ENCODE assay signal across 8 cellular contexts in genomic region chr19:44212250-44212864, GRCh38. TPM values are rescaled to one million over a fixed set of nuclear protein-coding genes. Genes with fewer than 3 reads are reported as not detected.
DNase-seq lines count a peak whose midpoint lies in the region; ATAC-seq lines count a peak whose summit lies in the region.

ZNF227 (plus strand) TSS chr19:44212532; CDS start chr19:44217793, 5,261 bp downstream.

- peak; percentile 84 for ATAC-seq in GM18907 (IDR thresholded peaks at IDR 0.05; ENCODE audit: unreplicated experiment)
- ATAC-seq in HG03439 (IDR thresholded peaks at IDR 0.05; ENCODE audit: unreplicated experiment), result peak; percentile 82
- ATAC-seq in left colon, result peak; percentile 97

- intact Hi-C loops in left colon (cut with DNase I, micrococcal nuclease), result no loop called here

- DNase-seq in AG08395 (ENCODE audit: low spot score) (peak; percentile 89), NCI-H524 treated with DMSO at 0.1 percent for 48 hours (lab: John Stamatoyannopoulos, UW) (peak; percentile 78), dedifferentiated amniotic fluid mesenchymal stem cell (ENCODE audit: extremely low spot score) (peak; percentile 96), left colon (peak; percentile 90 to 95)
- DNase-seq in activated CD4-positive, alpha-beta T cell treated with anti-CD3 and anti-CD28 coated beads, Interleukin-2, amount 50 U/mL, for 4 hours, result peak; percentile 80
- peak; percentile 69 to 71 for DNase-seq in stimulated activated CD4-positive, alpha-beta T cell treated with anti-CD3 and anti-CD28 coated beads, Interleukin-1b, Interleukin-23, amount 100 ng/mL, for 4 hours (ENCODE audit: low read depth in 2 of 2)

RNA-seq across cellular contexts. Expression of gene ZNF227, which starts in this region (rescaled TPM):
- 10 to 100 TPM; 10.1 to 13.5 TPM for total RNA-seq in left colon

Comparison
In these comparisons a context has a peak if more than half of its experiments do, and no peak if none do; other contexts are left out.
1. Peak in every context shown above with its lines: DNase-seq and ATAC-seq.